In genomic region chr9:127938298-127938690, GRCh38 we compare ENCODE assay signal across 8 cellular contexts. TPM values are rescaled to one million over a fixed set of nuclear protein-coding genes. Genes with fewer than 3 reads are reported as not detected.
DNase-seq lines count a peak whose midpoint lies in the region; ATAC-seq, FAIRE-seq and TF ChIP-seq lines count a peak whose summit lies in the region.

No MANE protein-coding gene starts in this region.

- H3K4me1 Mint-ChIP-seq in stimulated activated effector memory CD8-positive, alpha-beta T cell treated with anti-CD3 and anti-CD28 coated beads, Interleukin-12 subunit alpha, Interleukin-12 subunit beta, amount 100 ng/mL, for 72 hours: peaks cover 56% of the 10 kb centered on the region

- TF ChIP-seq POLR2A in K562 (conservative IDR thresholded peaks at IDR 0.05) (no peak), GM18505 (IDR thresholded peaks at IDR 0.05; ENCODE audit: borderline replicate concordance, extremely low read depth, insufficient read depth, insufficient read length) (no peak)

- FAIRE-seq in K562 (lab: Jason Lieb, UNC): no peak
- no peak for FAIRE-seq in urothelium cell line (lab: Jason Lieb, UNC)

- POLR2A ChIA-PET in K562 (lab: Yijun Ruan, JAX): interaction anchor here (0.6 kb wide), 1 partner anchor 61 kb away, joined by 3 read pairs; no protein-coding TSS in a partner anchor

- H3K27ac ChIP-seq in HUES6 (ENCODE audit: low read depth, low read length): no peak overlapping the region; the same call in 1 of the 2 replicates
- H3K27ac ChIP-seq in K562 (ENCODE audit: extremely low read depth, low read depth, low read length): peak overlapping the region; percentile 88

- in situ Hi-C loops in K562 (cut with MboI): loop anchor here (5.0 kb wide), 2 partner anchors 94 to 179 kb away; no protein-coding TSS in a partner anchor

- ATAC-seq in K562: 0 out of 3 replicates have a peak, but pooled peaks have one; percentile 0
- no peak for ATAC-seq in stimulated activated effector memory CD8-positive, alpha-beta T cell treated with anti-CD3 and anti-CD28 coated beads, Interleukin-12 subunit alpha, Interleukin-12 subunit beta, amount 100 ng/mL, for 72 hours
- ATAC-seq in GM18505 (IDR thresholded peaks at IDR 0.05; ENCODE audit: unreplicated experiment): no peak

- H3K4me1 ChIP-seq in HUES6 (ENCODE audit: control insufficient read depth, insufficient read depth, low read length): peaks cover 17% of the 10 kb centered on the region
- peaks cover 69 to 90% of the 10 kb centered on the region in 2 experiments for H3K4me1 ChIP-seq in K562 (replicated peaks in 1 of 2; ENCODE audit: control insufficient read depth in 2 of 2, insufficient read depth in 2 of 2, low read length in 2 of 2)

- H3K4me3 ChIP-seq in HUES6 (ENCODE audit: low read depth, low read length) (peak overlapping the region; percentile 87), K562 (no peak overlapping the region)

- CTCF ChIA-PET in K562 (lab: Yijun Ruan, JAX; ENCODE audit: low intra/inter-chr PET ratio): interaction anchor here (0.6 kb wide), 1 partner anchor 180 kb away, joined by 4 read pairs; no protein-coding TSS in a partner anchor

- no TSS peak for BruUV-seq in K562 (replicated peaks; lab: Mats Ljungman, UMichigan)

- H3K9ac ChIP-seq in HUES6 (ENCODE audit: low read length): peak overlapping the region; percentile 20
- peak overlapping the region; percentile 89 to 96 for H3K9ac ChIP-seq in K562 (ENCODE audit: insufficient read depth in 1 of 2, low read depth in 2 of 2, low read length in 2 of 2)

- peaks cover 41% of the 10 kb centered on the region for H3K79me2 ChIP-seq in K562 (ENCODE audit: control insufficient read depth, insufficient read depth, low read length)

- WGBS in K562 (ENCODE audit: insufficient coverage, low coverage, missing lambda C conversion rate): 43% methylated on average over 17 of the region's 25 CpGs

- no peak for TF ChIP-seq EP300 in K562 (IDR thresholded peaks at IDR 0.05; ENCODE audit: low read length)

- H3K9me3 ChIP-seq in HUES6 (ENCODE audit: control insufficient read depth, insufficient read depth, low read depth, low read length) (no peaks in the 10 kb centered on the region), K562 (replicated peaks; ENCODE audit: control insufficient read depth, insufficient read depth, low read depth, low read length) (no peaks in the 10 kb centered on the region)

- H3K9me1 ChIP-seq in K562 (ENCODE audit: control insufficient read depth, insufficient read depth, low read length): peaks cover 3% of the 10 kb centered on the region

- TF ChIP-seq RAD21 in K562 (CRISPR knock-in tag; conservative IDR thresholded peaks at IDR 0.05 in 1 of 2, IDR thresholded peaks at IDR 0.05 in 1 of 2): no peak

- H3K27ac Mint-ChIP-seq in stimulated activated effector memory CD8-positive, alpha-beta T cell treated with anti-CD3 and anti-CD28 coated beads, Interleukin-12 subunit alpha, Interleukin-12 subunit beta, amount 100 ng/mL, for 72 hours: peak overlapping the region; percentile 98

- H4K20me1 ChIP-seq in K562 (replicated peaks; ENCODE audit: control insufficient read depth, insufficient read depth, low read length): peaks cover 18% of the 10 kb centered on the region; the same call in 1 of the 2 replicates

- TF ChIP-seq CTCF in K562 (IDR thresholded peaks at IDR 0.05 in 2 of 3, conservative IDR thresholded peaks at IDR 0.05 in 1 of 3; ENCODE audit: insufficient read depth in 2 of 3, low read depth in 1 of 3, low read length in 3 of 3): no peak

- H3K27me3 ChIP-seq in HUES6 (ENCODE audit: control insufficient read depth, insufficient read depth, low read length) (no peaks in the 10 kb centered on the region), K562 (ENCODE audit: control insufficient read depth in 2 of 2, insufficient read depth in 2 of 2, low read length in 2 of 2) (no peaks in the 10 kb centered on the region)

- H3K36me3 Mint-ChIP-seq in stimulated activated effector memory CD8-positive, alpha-beta T cell treated with anti-CD3 and anti-CD28 coated beads, Interleukin-12 subunit alpha, Interleukin-12 subunit beta, amount 100 ng/mL, for 72 hours: peaks cover 59% of the 10 kb centered on the region

- intact Hi-C loops in K562 (cut with micrococcal nuclease): no loop called here

- H3K9me3 Mint-ChIP-seq in stimulated activated effector memory CD8-positive, alpha-beta T cell treated with anti-CD3 and anti-CD28 coated beads, Interleukin-12 subunit alpha, Interleukin-12 subunit beta, amount 100 ng/mL, for 72 hours: no peaks in the 10 kb centered on the region

- peak overlapping the region; percentile 93 for H2AFZ ChIP-seq in K562 (ENCODE audit: low read depth, low read length)

- H3K4me2 ChIP-seq in K562 (ENCODE audit: insufficient read depth, low read length): peak overlapping the region; percentile 97

- DNase-seq in K562 (ENCODE audit: extremely low read depth in 1 of 4, low spot score in 3 of 4) (peak; percentile 38 to 57 (median 48)), iPS-NIHi7 (ENCODE audit: extremely low spot score) (peak; percentile 52), urothelium cell line (ENCODE audit: low spot score) (no peak), LoVo (ENCODE audit: low spot score) (no peak), activated gamma-delta T cell (lab: John Stamatoyannopoulos, UW) (no peak)
- DNase-seq in stimulated activated effector memory CD8-positive, alpha-beta T cell treated with anti-CD3 and anti-CD28 coated beads, Interleukin-12 subunit alpha, Interleukin-12 subunit beta, amount 100 ng/mL, for 72 hours (ENCODE audit: low spot score in 2 of 2): no peak

- H3K4me3 Mint-ChIP-seq in stimulated activated effector memory CD8-positive, alpha-beta T cell treated with anti-CD3 and anti-CD28 coated beads, Interleukin-12 subunit alpha, Interleukin-12 subunit beta, amount 100 ng/mL, for 72 hours: peak overlapping the region; percentile 93

- H3K36me3 ChIP-seq in HUES6 (ENCODE audit: control insufficient read depth, insufficient read depth, low read length) (peaks cover 16% of the 10 kb centered on the region), K562 (ENCODE audit: control insufficient read depth, insufficient read depth, low read length) (peaks cover 39% of the 10 kb centered on the region; the same call in 2 of the 3 replicates)

RNA-seq across cellular contexts. Expression of gene DPM2, which starts 0.6 kb away (rescaled TPM):
- total RNA-seq in K562 (2011; cell fraction: chromatin; rRNA removed; ENCODE audit: low replicate concordance): 99.6 and 215 TPM in 2 replicates
- total RNA-seq in K562 (2011; cell fraction: nucleolus; rRNA removed): 168 and 199 TPM in 2 replicates
- total RNA-seq in K562 (2011; cell fraction: nucleoplasm; rRNA removed): 195 and 215 TPM in 2 replicates
- total RNA-seq in K562 (2014; rRNA removed): 56.6 and 88.7 TPM in 2 replicates
- total RNA-seq in K562 (2014; rRNA removed; fragmentation: Illumina TruSeq; extraction: Trizol): 48.1 and 53.8 TPM in 2 replicates
- 71.1 and 73.4 TPM in 2 replicates for total RNA-seq in K562 (2015; rRNA removed; fragmentation: Illumina TruSeq; extraction: Trizol)
- total RNA-seq in K562 (2021): 95.3 and 102 TPM in 2 replicates
- 93.8 and 101 TPM in 2 replicates for polyA plus RNA-seq in K562 (2011; rRNA removed)
- polyA plus RNA-seq in K562 (2011; cell fraction: cytosol; rRNA removed): 131 and 200 TPM in 2 replicates
- polyA plus RNA-seq in K562 (2011; cell fraction: nucleus; rRNA removed): 142 and 205 TPM in 2 replicates
- polyA plus RNA-seq in K562 (2012): 83.9 and 86.2 TPM in 2 replicates
- polyA plus RNA-seq in K562 (2014; fragmentation: Illumina TruSeq; extraction: Trizol): 126 and 142 TPM in 2 replicates
- 10 to 100 TPM; 43.5 to 69.3 TPM for polyA plus RNA-seq in K562 (2014; fragmentation: Nextera tagmentation; extraction: Ambion mirVana)
- polyA plus RNA-seq in K562 (2014; rRNA removed): 104 and 107 TPM in 2 replicates
- 54.4 and 75.4 TPM in 2 replicates for polyA minus RNA-seq in K562 (2011; rRNA and poly(A)+ RNA removed)
- polyA minus RNA-seq in K562 (2011; cell fraction: cytosol; rRNA and poly(A)+ RNA removed): 56.3 and 59.9 TPM in 2 replicates
- 64.1 and 85.1 TPM in 2 replicates for polyA minus RNA-seq in K562 (2011; cell fraction: nucleus; rRNA and poly(A)+ RNA removed)

RNA-seq across cellular contexts. Expression of gene PIP5KL1, which starts 7.7 kb away (rescaled TPM):
- total RNA-seq in K562 (2011; cell fraction: chromatin; rRNA removed; ENCODE audit: low replicate concordance): 4.2 and 9.4 TPM in 2 replicates
- 7.7 and 10.1 TPM in 2 replicates for total RNA-seq in K562 (2011; cell fraction: nucleolus; rRNA removed)
- 4.3 and 4.5 TPM in 2 replicates for total RNA-seq in K562 (2011; cell fraction: nucleoplasm; rRNA removed)
- total RNA-seq in K562 (2014; rRNA removed) (2.5 and 3.1 TPM in 2 replicates), K562 (2014; rRNA removed; fragmentation: Illumina TruSeq; extraction: Trizol) (0.80 and 1.2 TPM in 2 replicates), K562 (2015; rRNA removed; fragmentation: Illumina TruSeq; extraction: Trizol) (0.58 and 1.3 TPM in 2 replicates), K562 (2021) (3.0 and 3.7 TPM in 2 replicates)
- polyA plus RNA-seq in K562 (2011; rRNA removed) (1.2 and 1.6 TPM in 2 replicates), K562 (2014; fragmentation: Illumina TruSeq; extraction: Trizol) (0.82 and 1.2 TPM in 2 replicates), K562 (2014; fragmentation: Nextera tagmentation; extraction: Ambion mirVana) (under 1 TPM; 0.18 to 0.41 TPM), K562 (2014; rRNA removed) (4.3 and 4.8 TPM in 2 replicates)
- 1.8 and 2.2 TPM in 2 replicates for polyA plus RNA-seq in K562 (2011; cell fraction: cytosol; rRNA removed)
- polyA plus RNA-seq in K562 (2011; cell fraction: nucleus; rRNA removed): 12.7 and 14.3 TPM in 2 replicates
- 1.7 and 5.0 TPM in 2 replicates for polyA plus RNA-seq in K562 (2012)
- polyA minus RNA-seq in K562 (2011; rRNA and poly(A)+ RNA removed): 0.75 TPM in 1 of 2 replicates, not detected in the other
- 3.0 TPM in 1 of 2 replicates, not detected in the other for polyA minus RNA-seq in K562 (2011; cell fraction: cytosol; rRNA and poly(A)+ RNA removed)
- polyA minus RNA-seq in K562 (2011; cell fraction: nucleus; rRNA and poly(A)+ RNA removed): 2.6 TPM in 2 replicates

RNA-seq across cellular contexts. Expression of gene ST6GALNAC4, which starts 21.5 kb away (rescaled TPM):
- total RNA-seq in K562 (2011; cell fraction: chromatin; rRNA removed; ENCODE audit: low replicate concordance): 24.9 and 89.8 TPM in 2 replicates
- 90.4 and 100 TPM in 2 replicates for total RNA-seq in K562 (2011; cell fraction: nucleolus; rRNA removed)
- 52.6 and 55.0 TPM in 2 replicates for total RNA-seq in K562 (2011; cell fraction: nucleoplasm; rRNA removed)
- total RNA-seq in K562 (2014; rRNA removed) (25.5 and 47.2 TPM in 2 replicates), K562 (2014; rRNA removed; fragmentation: Illumina TruSeq; extraction: Trizol) (2.8 and 6.6 TPM in 2 replicates), K562 (2015; rRNA removed; fragmentation: Illumina TruSeq; extraction: Trizol) (17.2 and 19.0 TPM in 2 replicates), K562 (2021) (43.1 and 47.1 TPM in 2 replicates)
- polyA plus RNA-seq in K562 (2011; rRNA removed) (14.0 and 19.4 TPM in 2 replicates), K562 (2014; fragmentation: Illumina TruSeq; extraction: Trizol) (15.4 and 34.0 TPM in 2 replicates), K562 (2014; fragmentation: Nextera tagmentation; extraction: Ambion mirVana) (1 to 10 TPM; 2.6 to 3.4 TPM), K562 (2014; rRNA removed) (26.0 and 42.6 TPM in 2 replicates)
- polyA plus RNA-seq in K562 (2011; cell fraction: cytosol; rRNA removed): 30.0 and 73.0 TPM in 2 replicates
- 34.4 and 63.8 TPM in 2 replicates for polyA plus RNA-seq in K562 (2011; cell fraction: nucleus; rRNA removed)
- polyA plus RNA-seq in K562 (2012): 26.5 and 52.2 TPM in 2 replicates
- polyA minus RNA-seq in K562 (2011; rRNA and poly(A)+ RNA removed): 7.5 and 10.6 TPM in 2 replicates
- 30.9 and 50.2 TPM in 2 replicates for polyA minus RNA-seq in K562 (2011; cell fraction: cytosol; rRNA and poly(A)+ RNA removed)
- polyA minus RNA-seq in K562 (2011; cell fraction: nucleus; rRNA and poly(A)+ RNA removed): 24.7 and 25.8 TPM in 2 replicates

RNA-seq across cellular contexts. Expression of gene ST6GALNAC6, which starts 38.9 kb away (rescaled TPM):
- 18.9 and 41.8 TPM in 2 replicates for total RNA-seq in K562 (2011; cell fraction: chromatin; rRNA removed; ENCODE audit: low replicate concordance)
- 25.3 and 31.9 TPM in 2 replicates for total RNA-seq in K562 (2011; cell fraction: nucleolus; rRNA removed)
- 19.5 and 22.4 TPM in 2 replicates for total RNA-seq in K562 (2011; cell fraction: nucleoplasm; rRNA removed)
- 13.0 and 16.0 TPM in 2 replicates for total RNA-seq in K562 (2014; rRNA removed)
- total RNA-seq in K562 (2014; rRNA removed; fragmentation: Illumina TruSeq; extraction: Trizol): 6.4 and 8.2 TPM in 2 replicates
- total RNA-seq in K562 (2015; rRNA removed; fragmentation: Illumina TruSeq; extraction: Trizol): 16.8 and 17.0 TPM in 2 replicates
- 17.3 and 18.7 TPM in 2 replicates for total RNA-seq in K562 (2021)
- 23.0 and 23.7 TPM in 2 replicates for polyA plus RNA-seq in K562 (2011; rRNA removed)
- polyA plus RNA-seq in K562 (2011; cell fraction: cytosol; rRNA removed): 30.5 and 46.9 TPM in 2 replicates
- polyA plus RNA-seq in K562 (2011; cell fraction: nucleus; rRNA removed): 51.3 and 78.0 TPM in 2 replicates
- polyA plus RNA-seq in K562 (2012): 13.2 and 13.7 TPM in 2 replicates
- 14.5 and 15.6 TPM in 2 replicates for polyA plus RNA-seq in K562 (2014; fragmentation: Illumina TruSeq; extraction: Trizol)
- polyA plus RNA-seq in K562 (2014; fragmentation: Nextera tagmentation; extraction: Ambion mirVana): under 1 TPM; 0.13 to 0.20 TPM
- polyA plus RNA-seq in K562 (2014; rRNA removed): 16.4 and 19.0 TPM in 2 replicates
- 5.5 and 6.3 TPM in 2 replicates for polyA minus RNA-seq in K562 (2011; rRNA and poly(A)+ RNA removed)
- polyA minus RNA-seq in K562 (2011; cell fraction: cytosol; rRNA and poly(A)+ RNA removed): 3.5 and 5.2 TPM in 2 replicates
- 10.4 and 11.2 TPM in 2 replicates for polyA minus RNA-seq in K562 (2011; cell fraction: nucleus; rRNA and poly(A)+ RNA removed)

RNA-seq across cellular contexts. Expression of gene EEIG1, which starts 42.5 kb away (rescaled TPM):
- 18.1 and 34.4 TPM in 2 replicates for total RNA-seq in K562 (2011; cell fraction: chromatin; rRNA removed; ENCODE audit: low replicate concordance)
- total RNA-seq in K562 (2011; cell fraction: nucleolus; rRNA removed): 13.4 and 13.5 TPM in 2 replicates
- total RNA-seq in K562 (2011; cell fraction: nucleoplasm; rRNA removed): 17.2 and 24.7 TPM in 2 replicates
- 2.1 and 4.5 TPM in 2 replicates for total RNA-seq in K562 (2014; rRNA removed)
- total RNA-seq in K562 (2014; rRNA removed; fragmentation: Illumina TruSeq; extraction: Trizol): 1.6 and 2.3 TPM in 2 replicates
- total RNA-seq in K562 (2015; rRNA removed; fragmentation: Illumina TruSeq; extraction: Trizol): 2.8 and 4.1 TPM in 2 replicates
- 11.2 and 16.7 TPM in 2 replicates for total RNA-seq in K562 (2021)
- polyA plus RNA-seq in K562 (2011; rRNA removed): 4.4 and 7.7 TPM in 2 replicates
- polyA plus RNA-seq in K562 (2011; cell fraction: cytosol; rRNA removed): 8.2 and 9.0 TPM in 2 replicates
- 16.1 and 16.7 TPM in 2 replicates for polyA plus RNA-seq in K562 (2011; cell fraction: nucleus; rRNA removed)
- polyA plus RNA-seq in K562 (2012): 13.8 and 19.2 TPM in 2 replicates
- polyA plus RNA-seq in K562 (2014; fragmentation: Illumina TruSeq; extraction: Trizol): 5.6 and 9.1 TPM in 2 replicates
- polyA plus RNA-seq in K562 (2014; fragmentation: Nextera tagmentation; extraction: Ambion mirVana): under 1 TPM; 0.17 to 0.25 TPM
- polyA plus RNA-seq in K562 (2014; rRNA removed): 3.6 and 6.6 TPM in 2 replicates
- 2.1 and 2.7 TPM in 2 replicates for polyA minus RNA-seq in K562 (2011; rRNA and poly(A)+ RNA removed)
- 3.5 and 5.9 TPM in 2 replicates for polyA minus RNA-seq in K562 (2011; cell fraction: cytosol; rRNA and poly(A)+ RNA removed)
- 4.8 and 8.4 TPM in 2 replicates for polyA minus RNA-seq in K562 (2011; cell fraction: nucleus; rRNA and poly(A)+ RNA removed)

Comparison
In these comparisons a context has a peak if more than half of its experiments do, and no peak if none do; other contexts are left out.
1. DNase-seq: peak in K562 (4 of 4) and iPS-NIHi7 (single experiment); none in stimulated activated effector memory CD8-positive, alpha-beta T cell treated with anti-CD3 and anti-CD28 coated beads, Interleukin-12 subunit alpha, Interleukin-12 subunit beta, amount 100 ng/mL, for 72 hours (0 of 2), urothelium cell line (single experiment), LoVo (single experiment) and activated gamma-delta T cell (single experiment).